In genomic region chr16:75064403-75065148, GRCh38 we compare ENCODE assay signal across 1 cellular context.
A peak's percentile ranks its signal among the peaks of the same experiment; 100 is the strongest.
TF ChIP-seq lines count a peak whose summit lies in the region.

No MANE protein-coding gene starts in this region.

TF ChIP-seq in HepG2, 621 proteins besides CTCF, POLR2A, EP300 and RAD21 (continued from another document and continues in another):
- TF ChIP-seq, protein P1, sequence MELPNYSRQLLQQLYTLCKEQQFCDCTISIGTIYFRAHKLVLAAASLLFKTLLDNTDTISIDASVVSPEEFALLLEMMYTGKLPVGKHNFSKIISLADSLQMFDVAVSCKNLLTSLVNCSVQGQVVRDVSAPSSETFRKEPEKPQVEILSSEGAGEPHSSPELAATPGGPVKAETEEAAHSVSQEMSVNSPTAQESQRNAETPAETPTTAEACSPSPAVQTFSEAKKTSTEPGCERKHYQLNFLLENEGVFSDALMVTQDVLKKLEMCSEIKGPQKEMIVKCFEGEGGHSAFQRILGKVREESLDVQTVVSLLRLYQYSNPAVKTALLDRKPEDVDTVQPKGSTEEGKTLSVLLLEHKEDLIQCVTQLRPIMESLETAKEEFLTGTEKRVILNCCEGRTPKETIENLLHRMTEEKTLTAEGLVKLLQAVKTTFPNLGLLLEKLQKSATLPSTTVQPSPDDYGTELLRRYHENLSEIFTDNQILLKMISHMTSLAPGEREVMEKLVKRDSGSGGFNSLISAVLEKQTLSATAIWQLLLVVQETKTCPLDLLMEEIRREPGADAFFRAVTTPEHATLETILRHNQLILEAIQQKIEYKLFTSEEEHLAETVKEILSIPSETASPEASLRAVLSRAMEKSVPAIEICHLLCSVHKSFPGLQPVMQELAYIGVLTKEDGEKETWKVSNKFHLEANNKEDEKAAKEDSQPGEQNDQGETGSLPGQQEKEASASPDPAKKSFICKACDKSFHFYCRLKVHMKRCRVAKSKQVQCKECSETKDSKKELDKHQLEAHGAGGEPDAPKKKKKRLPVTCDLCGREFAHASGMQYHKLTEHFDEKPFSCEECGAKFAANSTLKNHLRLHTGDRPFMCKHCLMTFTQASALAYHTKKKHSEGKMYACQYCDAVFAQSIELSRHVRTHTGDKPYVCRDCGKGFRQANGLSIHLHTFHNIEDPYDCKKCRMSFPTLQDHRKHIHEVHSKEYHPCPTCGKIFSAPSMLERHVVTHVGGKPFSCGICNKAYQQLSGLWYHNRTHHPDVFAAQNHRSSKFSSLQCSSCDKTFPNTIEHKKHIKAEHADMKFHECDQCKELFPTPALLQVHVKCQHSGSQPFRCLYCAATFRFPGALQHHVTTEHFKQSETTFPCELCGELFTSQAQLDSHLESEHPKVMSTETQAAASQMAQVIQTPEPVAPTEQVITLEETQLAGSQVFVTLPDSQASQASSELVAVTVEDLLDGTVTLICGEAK (IDR thresholded peaks at IDR 0.05) = no peak
- TF ChIP-seq, protein P1 (CRISPR knock-in tag; IDR thresholded peaks at IDR 0.05) = 0 out of 2 replicates have a peak, but pooled peaks have one; percentile 21
- TF ChIP-seq FOXA3 (CRISPR knock-in tag; IDR thresholded peaks at IDR 0.05) (peak; percentile 58), ELF1 (CRISPR knock-in tag; IDR thresholded peaks at IDR 0.05) (no peak), GATAD2A (CRISPR knock-in tag; IDR thresholded peaks at IDR 0.05) (peak; percentile 56; the same call in 1 of the 2 replicates), ZNF687 (CRISPR knock-in tag; IDR thresholded peaks at IDR 0.05) (peak; percentile 75), NONO (IDR thresholded peaks at IDR 0.05) (no peak), NONO (CRISPR knock-in tag; conservative IDR thresholded peaks at IDR 0.05) (no peak), PHB2 (IDR thresholded peaks at IDR 0.05; ENCODE audit: partially characterized antibody) (no peak), RARA (CRISPR knock-in tag; IDR thresholded peaks at IDR 0.05) (no peak), ADNP (CRISPR knock-in tag; IDR thresholded peaks at IDR 0.05) (peak; percentile 35; the same call in 1 of the 2 replicates), SOX6 (IDR thresholded peaks at IDR 0.05) (no peak), SOX6 (CRISPR knock-in tag; IDR thresholded peaks at IDR 0.05) (peak; percentile 47; the same call in 1 of the 2 replicates), ARHGAP35 (CRISPR knock-in tag; IDR thresholded peaks at IDR 0.05; ENCODE audit: borderline replicate concordance) (0 out of 2 replicates have a peak, but pooled peaks have one; percentile 25), ZNF331 (CRISPR knock-in tag; IDR thresholded peaks at IDR 0.05) (peak; percentile 99), NFKBIZ (CRISPR knock-in tag; IDR thresholded peaks at IDR 0.05) (no peak), ZNF205 (CRISPR knock-in tag; IDR thresholded peaks at IDR 0.05) (0 out of 2 replicates have a peak, but pooled peaks have one; percentile 5), MED1 (CRISPR knock-in tag; IDR thresholded peaks at IDR 0.05) (peak; percentile 58), TCF7L2 (IDR thresholded peaks at IDR 0.05; ENCODE audit: low read depth, low read length) (no peak), RELA (CRISPR knock-in tag; IDR thresholded peaks at IDR 0.05) (no peak), TRIM24 (CRISPR knock-in tag; IDR thresholded peaks at IDR 0.05) (no peak), SMAD9 (CRISPR knock-in tag; IDR thresholded peaks at IDR 0.05) (no peak), ATF6 (CRISPR knock-in tag; conservative IDR thresholded peaks at IDR 0.05) (no peak), PHF5A (CRISPR knock-in tag; IDR thresholded peaks at IDR 0.05; ENCODE audit: low read depth, unreplicated experiment) (no peak), GFI1 (CRISPR knock-in tag; IDR thresholded peaks at IDR 0.05; ENCODE audit: borderline replicate concordance) (0 out of 2 replicates have a peak, but pooled peaks have one; percentile 33), HOMEZ (CRISPR knock-in tag; IDR thresholded peaks at IDR 0.05; ENCODE audit: low read depth) (peak; percentile 77; the same call in 1 of the 2 replicates), PRPF4 (IDR thresholded peaks at IDR 0.05; ENCODE audit: low read depth, low read length, poor library complexity, severe bottlenecking) (no peak), PAX8 (CRISPR knock-in tag; IDR thresholded peaks at IDR 0.05; ENCODE audit: borderline replicate concordance) (no peak)
- TF ChIP-seq, protein P2, sequence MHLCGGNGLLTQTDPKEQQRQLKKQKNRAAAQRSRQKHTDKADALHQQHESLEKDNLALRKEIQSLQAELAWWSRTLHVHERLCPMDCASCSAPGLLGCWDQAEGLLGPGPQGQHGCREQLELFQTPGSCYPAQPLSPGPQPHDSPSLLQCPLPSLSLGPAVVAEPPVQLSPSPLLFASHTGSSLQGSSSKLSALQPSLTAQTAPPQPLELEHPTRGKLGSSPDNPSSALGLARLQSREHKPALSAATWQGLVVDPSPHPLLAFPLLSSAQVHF (CRISPR knock-in tag; IDR thresholded peaks at IDR 0.05) = no peak
- TF ChIP-seq, protein P3, sequence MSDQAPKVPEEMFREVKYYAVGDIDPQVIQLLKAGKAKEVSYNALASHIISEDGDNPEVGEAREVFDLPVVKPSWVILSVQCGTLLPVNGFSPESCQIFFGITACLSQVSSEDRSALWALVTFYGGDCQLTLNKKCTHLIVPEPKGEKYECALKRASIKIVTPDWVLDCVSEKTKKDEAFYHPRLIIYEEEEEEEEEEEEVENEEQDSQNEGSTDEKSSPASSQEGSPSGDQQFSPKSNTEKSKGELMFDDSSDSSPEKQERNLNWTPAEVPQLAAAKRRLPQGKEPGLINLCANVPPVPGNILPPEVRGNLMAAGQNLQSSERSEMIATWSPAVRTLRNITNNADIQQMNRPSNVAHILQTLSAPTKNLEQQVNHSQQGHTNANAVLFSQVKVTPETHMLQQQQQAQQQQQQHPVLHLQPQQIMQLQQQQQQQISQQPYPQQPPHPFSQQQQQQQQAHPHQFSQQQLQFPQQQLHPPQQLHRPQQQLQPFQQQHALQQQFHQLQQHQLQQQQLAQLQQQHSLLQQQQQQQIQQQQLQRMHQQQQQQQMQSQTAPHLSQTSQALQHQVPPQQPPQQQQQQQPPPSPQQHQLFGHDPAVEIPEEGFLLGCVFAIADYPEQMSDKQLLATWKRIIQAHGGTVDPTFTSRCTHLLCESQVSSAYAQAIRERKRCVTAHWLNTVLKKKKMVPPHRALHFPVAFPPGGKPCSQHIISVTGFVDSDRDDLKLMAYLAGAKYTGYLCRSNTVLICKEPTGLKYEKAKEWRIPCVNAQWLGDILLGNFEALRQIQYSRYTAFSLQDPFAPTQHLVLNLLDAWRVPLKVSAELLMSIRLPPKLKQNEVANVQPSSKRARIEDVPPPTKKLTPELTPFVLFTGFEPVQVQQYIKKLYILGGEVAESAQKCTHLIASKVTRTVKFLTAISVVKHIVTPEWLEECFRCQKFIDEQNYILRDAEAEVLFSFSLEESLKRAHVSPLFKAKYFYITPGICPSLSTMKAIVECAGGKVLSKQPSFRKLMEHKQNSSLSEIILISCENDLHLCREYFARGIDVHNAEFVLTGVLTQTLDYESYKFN (CRISPR knock-in tag; conservative IDR thresholded peaks at IDR 0.05) = peak; percentile 49
- TF ChIP-seq, protein P4, sequence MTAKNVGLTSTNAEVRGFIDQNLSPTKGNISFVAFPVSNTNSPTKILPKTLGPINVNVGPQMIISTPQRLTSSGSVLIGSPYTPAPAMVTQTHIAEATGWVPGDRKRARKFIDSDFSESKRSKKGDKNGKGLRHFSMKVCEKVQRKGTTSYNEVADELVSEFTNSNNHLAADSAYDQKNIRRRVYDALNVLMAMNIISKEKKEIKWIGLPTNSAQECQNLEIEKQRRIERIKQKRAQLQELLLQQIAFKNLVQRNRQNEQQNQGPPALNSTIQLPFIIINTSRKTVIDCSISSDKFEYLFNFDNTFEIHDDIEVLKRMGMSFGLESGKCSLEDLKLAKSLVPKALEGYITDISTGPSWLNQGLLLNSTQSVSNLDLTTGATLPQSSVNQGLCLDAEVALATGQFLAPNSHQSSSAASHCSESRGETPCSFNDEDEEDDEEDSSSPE (CRISPR knock-in tag; IDR thresholded peaks at IDR 0.05) = 0 out of 2 replicates have a peak, but pooled peaks have one; percentile 18
